Comparison of ENCODE assay signal across 9 cellular contexts in genomic region chr6:11277275-11278206, GRCh38. TPM values are rescaled to one million over a fixed set of nuclear protein-coding genes. Genes with fewer than 3 reads are reported as not detected.
DNase-seq lines count a peak whose midpoint lies in the region; ATAC-seq and TF ChIP-seq lines count a peak whose summit lies in the region.
"Had no signal": no experiment of that assay in that cellular context is flagged by ENCODE, and none has a peak within 500 bp of the region (broad histone marks: within the 10 kb centered on the region; RNA-seq: fewer than 3 reads in every experiment).

No MANE protein-coding gene starts in this region.

- peaks cover 46% of the 10 kb centered on the region for H3K4me1 Mint-ChIP-seq in activated CD8-positive, alpha-beta T cell treated with anti-CD3 and anti-CD28 coated beads, Interleukin-2, amount 10 ng/mL, durations not matched to agents 7 days and 5 days (ENCODE audit: low read depth)

- no peaks in the 10 kb centered on the region for H3K9me3 Mint-ChIP-seq in activated CD8-positive, alpha-beta T cell treated with anti-CD3 and anti-CD28 coated beads, Interleukin-2, amount 10 ng/mL, durations not matched to agents 7 days and 5 days (ENCODE audit: insufficient read depth)

- intact Hi-C loops in upper lobe of right lung (cut with DNase I): no loop called here
- intact Hi-C loops in psoas muscle (cut with DNase I): no loop called here

- 69 to 80% (median 71%) methylated on average over 14 of the region's 14 CpGs for WGBS in psoas muscle, 3 donors

- H3K9me3 ChIP-seq in upper lobe of right lung (no peaks in the 10 kb centered on the region), psoas muscle (no peaks in the 10 kb centered on the region)

- no peaks in the 10 kb centered on the region for H3K27me3 ChIP-seq in BJ (ENCODE audit: control insufficient read depth, insufficient read depth, low read length)
- no peaks in the 10 kb centered on the region for H3K27me3 ChIP-seq in upper lobe of right lung
- no peaks in the 10 kb centered on the region for H3K27me3 ChIP-seq in psoas muscle (ENCODE audit: insufficient read depth in 3 of 3, low read length in 2 of 3)

- TF ChIP-seq CTCF in BJ (IDR thresholded peaks at IDR 0.05; ENCODE audit: insufficient read depth, low read depth, low read length) (no peak), upper lobe of right lung (IDR thresholded peaks at IDR 0.05) (no peak), psoas muscle (IDR thresholded peaks at IDR 0.05) (no peak)

- peak overlapping the region; percentile 53 for H3K27ac Mint-ChIP-seq in activated CD8-positive, alpha-beta T cell treated with anti-CD3 and anti-CD28 coated beads, Interleukin-2, amount 10 ng/mL, durations not matched to agents 7 days and 5 days

- H3K36me3 ChIP-seq in BJ (ENCODE audit: control insufficient read depth, insufficient read depth, low read length) (no peaks in the 10 kb centered on the region), upper lobe of right lung (no peaks in the 10 kb centered on the region), psoas muscle (ENCODE audit: insufficient read depth in 1 of 2, low read depth in 1 of 2) (no peaks in the 10 kb centered on the region)

- no peaks in the 10 kb centered on the region for H3K27me3 Mint-ChIP-seq in activated CD8-positive, alpha-beta T cell treated with anti-CD3 and anti-CD28 coated beads, Interleukin-2, amount 10 ng/mL, durations not matched to agents 7 days and 5 days (ENCODE audit: low read depth)

- POLR2A ChIA-PET in BJ (lab: Charles Lee): interaction anchor here (0.6 kb wide), 1 partner anchor 19 kb away, joined by 3 read pairs; no protein-coding TSS in a partner anchor
- POLR2A ChIA-PET in activated CD8-positive, alpha-beta T cell treated with anti-CD3 and anti-CD28 coated beads, Interleukin-2, amount 10 ng/mL, durations not matched to agents 7 days and 5 days (lab: Charles Lee): interaction anchor here (0.6 to 1.8 kb wide), 7 partner anchors 10 to 420 kb away, joined by 3 to 7 read pairs (median 4); partner anchors contain the start of gene NEDD9

- no peak overlapping the region for H3K4me3 Mint-ChIP-seq in activated CD8-positive, alpha-beta T cell treated with anti-CD3 and anti-CD28 coated beads, Interleukin-2, amount 10 ng/mL, durations not matched to agents 7 days and 5 days

- CTCF ChIA-PET in BJ (lab: Yijun Ruan, JAX): interaction anchor here (0.9 to 1.4 kb wide), 4 partner anchors 35 to 219 kb away, joined by 3 to 6 read pairs (median 4); no protein-coding TSS in a partner anchor
- CTCF ChIA-PET in activated CD8-positive, alpha-beta T cell treated with anti-CD3 and anti-CD28 coated beads, Interleukin-2, amount 10 ng/mL, durations not matched to agents 7 days and 5 days (lab: Charles Lee): interaction anchor here (1.5 to 2.4 kb wide), 2 partner anchors 19 to 298 kb away, joined by 3 to 7 read pairs; no protein-coding TSS in a partner anchor

- H3K4me1 ChIP-seq in upper lobe of right lung: peaks cover 59% of the 10 kb centered on the region
- H3K4me1 ChIP-seq in psoas muscle: no peaks in the 10 kb centered on the region

- peaks cover 60% of the 10 kb centered on the region for H3K36me3 Mint-ChIP-seq in activated CD8-positive, alpha-beta T cell treated with anti-CD3 and anti-CD28 coated beads, Interleukin-2, amount 10 ng/mL, durations not matched to agents 7 days and 5 days (ENCODE audit: low read depth)

- DNase-seq in BJ (ENCODE audit: low read depth): peak; percentile 74
- no peak for DNase-seq in activated CD8-positive, alpha-beta T cell treated with anti-CD3 and anti-CD28 coated beads, Interleukin-2, amount 10 ng/mL, durations not matched to agents 7 days and 5 days
- peak; percentile 95 for DNase-seq in islet precursor cell
- no peak for DNase-seq in upper lobe of right lung
- no peak for DNase-seq in ecto neural progenitor cell (ENCODE audit: low spot score)
- DNase-seq in psoas muscle: no peak

- H3K4me3 ChIP-seq in BJ (ENCODE audit: low read depth, low read length) (no peak overlapping the region), upper lobe of right lung (no peak overlapping the region), psoas muscle (no peak overlapping the region)

- H3K27ac ChIP-seq in upper lobe of right lung (peak overlapping the region; percentile 68), psoas muscle (no peak overlapping the region)
- H3K27ac ChIP-seq: KMS-11 had no signal

- ATAC-seq in GM18870 (IDR thresholded peaks at IDR 0.05; ENCODE audit: unreplicated experiment) (peak; percentile 37), HG03064 (IDR thresholded peaks at IDR 0.05; ENCODE audit: low read depth, unreplicated experiment) (peak; percentile 37), upper lobe of right lung (peak; percentile 59), psoas muscle (no peak)
- ATAC-seq in activated CD8-positive, alpha-beta T cell treated with anti-CD3 and anti-CD28 coated beads, Interleukin-2, amount 10 ng/mL, durations not matched to agents 7 days and 5 days: no peak

RNA-seq across cellular contexts. Expression of gene NEDD9, which starts 45.1 kb away (rescaled TPM):
- polyA plus RNA-seq in BJ (2011; rRNA removed) (21.3 and 25.6 TPM in 2 replicates), psoas muscle (10 to 100 TPM in 1 of 3 donors, 1 to 10 TPM in 2; 9.0 to 11.0 (median 10.0) TPM)
- polyA minus RNA-seq in BJ (2011; rRNA and poly(A)+ RNA removed): 34.9 and 48.1 TPM in 2 replicates
- 10 to 100 TPM; 64.9 to 69.5 TPM for total RNA-seq in activated CD8-positive, alpha-beta T cell treated with anti-CD3 and anti-CD28 coated beads, Interleukin-2, amount 10 ng/mL, durations not matched to agents 7 days and 5 days
- total RNA-seq in upper lobe of right lung (194 TPM), psoas muscle (10 to 100 TPM; 11.2 to 15.7 (median 12.8) TPM)

Comparison
In these comparisons a context has a peak if more than half of its experiments do, and no peak if none do; other contexts are left out.
1. DNase-seq: peak in BJ (single experiment) and islet precursor cell (single experiment); none in activated CD8-positive, alpha-beta T cell treated with anti-CD3 and anti-CD28 coated beads, Interleukin-2, amount 10 ng/mL, durations not matched to agents 7 days and 5 days (single experiment), upper lobe of right lung (single experiment), ecto neural progenitor cell (single experiment) and psoas muscle (0 of 2).
2. ATAC-seq: peak in GM18870 (single experiment), HG03064 (single experiment) and upper lobe of right lung (single experiment); none in activated CD8-positive, alpha-beta T cell treated with anti-CD3 and anti-CD28 coated beads, Interleukin-2, amount 10 ng/mL, durations not matched to agents 7 days and 5 days (single experiment) and psoas muscle (0 of 4).